2 cellular contexts compared by ENCODE assay signal in the genomic region with DNA sequence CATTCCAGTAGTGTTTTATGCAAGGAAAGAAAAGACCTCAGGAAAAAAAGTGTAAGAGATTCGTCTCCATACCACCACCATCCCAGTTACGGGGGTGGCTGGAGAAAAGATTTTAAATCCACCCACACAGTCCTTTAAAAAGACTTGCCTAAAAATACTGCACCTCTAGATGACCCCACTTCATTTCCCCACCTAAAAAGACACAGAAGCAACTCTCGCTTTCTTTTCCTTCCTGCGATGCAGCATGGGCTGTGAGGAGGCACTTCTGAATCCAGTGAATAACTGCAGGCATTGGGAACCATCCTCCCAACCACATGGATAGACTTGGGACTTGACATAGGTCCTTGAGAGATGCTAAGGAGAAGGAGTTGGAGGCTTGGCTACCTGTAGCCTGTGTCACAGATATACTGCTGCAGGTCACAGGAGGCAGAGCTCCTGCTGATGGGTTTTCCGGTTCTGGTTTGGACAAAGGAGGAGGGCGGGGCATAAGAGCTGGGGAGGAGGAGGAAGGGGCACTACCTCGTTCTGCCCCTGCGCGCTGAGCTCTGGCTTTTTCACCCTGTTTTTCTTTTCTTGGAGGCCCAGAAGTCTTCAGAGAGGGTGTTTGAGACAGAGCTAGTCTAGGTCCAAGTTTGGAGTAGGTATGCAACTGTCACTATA.
TF ChIP-seq lines count a peak whose summit lies in the region.

No MANE protein-coding gene starts in this region.

TF ChIP-seq in GM23338, 12 proteins besides CTCF, POLR2A, EP300 and RAD21:
- TF ChIP-seq CREB1 (CRISPR knock-in tag; IDR thresholded peaks at IDR 0.05; ENCODE audit: low read depth) = no peak
- TF ChIP-seq, protein P1, sequence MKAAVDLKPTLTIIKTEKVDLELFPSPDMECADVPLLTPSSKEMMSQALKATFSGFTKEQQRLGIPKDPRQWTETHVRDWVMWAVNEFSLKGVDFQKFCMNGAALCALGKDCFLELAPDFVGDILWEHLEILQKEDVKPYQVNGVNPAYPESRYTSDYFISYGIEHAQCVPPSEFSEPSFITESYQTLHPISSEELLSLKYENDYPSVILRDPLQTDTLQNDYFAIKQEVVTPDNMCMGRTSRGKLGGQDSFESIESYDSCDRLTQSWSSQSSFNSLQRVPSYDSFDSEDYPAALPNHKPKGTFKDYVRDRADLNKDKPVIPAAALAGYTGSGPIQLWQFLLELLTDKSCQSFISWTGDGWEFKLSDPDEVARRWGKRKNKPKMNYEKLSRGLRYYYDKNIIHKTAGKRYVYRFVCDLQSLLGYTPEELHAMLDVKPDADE (IDR thresholded peaks at IDR 0.05) = no peak
- TF ChIP-seq ZNF331 (CRISPR knock-in tag; IDR thresholded peaks at IDR 0.05; ENCODE audit: low read depth) = no peak

TF ChIP-seq in H1, 55 proteins besides CTCF, POLR2A, EP300 and RAD21:
- TF ChIP-seq, protein P2, sequence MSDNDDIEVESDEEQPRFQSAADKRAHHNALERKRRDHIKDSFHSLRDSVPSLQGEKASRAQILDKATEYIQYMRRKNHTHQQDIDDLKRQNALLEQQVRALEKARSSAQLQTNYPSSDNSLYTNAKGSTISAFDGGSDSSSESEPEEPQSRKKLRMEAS (IDR thresholded peaks at IDR 0.05) = no peak; the same call in none of the 2 replicates
- TF ChIP-seq ASH2L (IDR thresholded peaks at IDR 0.05; ENCODE audit: low read length) = peak; percentile 65
